ENCODE assay signal across 22 cellular contexts in the genomic region with DNA sequence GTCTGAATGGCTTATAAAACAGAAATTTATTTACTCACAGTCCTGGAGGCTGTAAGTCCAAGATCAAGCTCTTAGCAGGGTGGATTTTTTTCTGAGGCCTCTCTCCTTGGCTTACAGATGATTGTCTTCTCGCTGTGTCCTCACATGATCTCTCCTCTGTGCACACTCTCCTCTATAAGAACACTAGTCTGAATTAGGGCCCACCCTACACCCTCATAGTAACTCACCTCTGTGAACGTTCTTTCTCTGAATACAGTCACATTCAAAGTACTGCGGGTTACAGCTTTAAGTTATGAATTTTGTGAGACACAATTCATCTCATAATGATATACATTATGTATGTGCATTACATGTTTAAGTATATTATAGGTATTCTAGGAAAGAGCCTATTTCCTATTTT.
"Had no signal": no experiment of that assay in that cellular context is flagged by ENCODE, and none has a peak within 500 bp of the region (broad histone marks: within the 10 kb centered on the region; RNA-seq: fewer than 3 reads in every experiment).

No MANE protein-coding gene starts in this region.

- H3K4me3 ChIP-seq: ascending aorta, esophagus squamous epithelium, mucosa of descending colon, right lobe of liver, thoracic aorta, upper lobe of right lung had no signal

- H3K9me3 ChIP-seq: ascending aorta, esophagus squamous epithelium, mucosa of descending colon, right lobe of liver, SK-N-SH, thoracic aorta, upper lobe of right lung had no signal

- H3K4me2 ChIP-seq: SK-N-SH had no signal

- H3K27me3 ChIP-seq: ascending aorta, esophagus squamous epithelium, right lobe of liver, upper lobe of right lung had no signal

- H3K9ac ChIP-seq: SK-N-SH had no signal

- ATAC-seq: activated CD8-positive, alpha-beta T cell treated with anti-CD3 and anti-CD28 coated beads for 36 hours; left lobe of liver; mucosa of descending colon; right lobe of liver; stimulated activated naive CD8-positive, alpha-beta T cell treated with anti-CD3 and anti-CD28 coated beads, Interleukin-15, amount 100 ng/mL, for 72 hours; upper lobe of right lung had no signal

- H3K4me1 ChIP-seq: ascending aorta, esophagus squamous epithelium, right lobe of liver, upper lobe of right lung had no signal

- H3K36me3 ChIP-seq: ascending aorta, esophagus squamous epithelium, right lobe of liver, thoracic aorta, upper lobe of right lung had no signal

- H3K27ac ChIP-seq: ascending aorta, esophagus squamous epithelium, right lobe of liver, thoracic aorta, upper lobe of right lung had no signal

- DNase-seq: activated CD4-positive, alpha-beta T cell treated with anti-CD3 and anti-CD28 coated beads for 48 hours; activated CD4-positive, CD25-positive, alpha-beta regulatory T cell; activated CD8-positive, alpha-beta T cell treated with anti-CD3 and anti-CD28 coated beads for 36 hours; activated effector memory CD4-positive, alpha-beta T cell treated with anti-CD3 and anti-CD28 coated beads, Interleukin-2, amount 50 U/mL, for 16 hours; activated naive CD4-positive, alpha-beta T cell treated with anti-CD3 and anti-CD28 coated beads, Interleukin-2, amount 50 U/mL, for 16 hours; activated T-cell treated with anti-CD3 and anti-CD28 coated beads, Interleukin-2, amount 50 U/mL, for 48 hours; cortex of kidney; effector CD4-positive, alpha-beta T cell; esophagus squamous epithelium; mucosa of descending colon; naive B cell; right lobe of liver; SK-N-SH; small intestine; stimulated activated CD4-positive, alpha-beta T cell treated with anti-CD3 and anti-CD28 coated beads, Interleukin-4, amount 100 ng/mL, for 1 hour; stimulated activated naive CD8-positive, alpha-beta T cell treated with anti-CD3 and anti-CD28 coated beads, Interleukin-15, amount 100 ng/mL, for 72 hours; T-helper 1 cell; T-helper 9 cell; upper lobe of right lung had no signal
